ENCODE assay signal across 32 cellular contexts in genomic region chr19:28063702-28064101, GRCh38.
"Had no signal": no experiment of that assay in that cellular context is flagged by ENCODE, and none has a peak within 500 bp of the region (broad histone marks: within the 10 kb centered on the region; RNA-seq: fewer than 3 reads in every experiment).

No MANE protein-coding gene starts in this region.

- H3K27ac ChIP-seq: ascending aorta, brain microvascular endothelial cell, coronary artery, dorsolateral prefrontal cortex, esophagus muscularis mucosa, foreskin keratinocyte, gastrocnemius medialis, heart left ventricle had no signal

- H3K27me3 Mint-ChIP-seq: activated CD4-positive, alpha-beta memory T cell treated with anti-CD3 and anti-CD28 coated beads for 36 hours; activated CD4-positive, alpha-beta T cell treated with anti-CD3 and anti-CD28 coated beads for 36 hours; activated CD4-positive, alpha-beta T cell treated with anti-CD3 and anti-CD28 coated beads, Interleukin-2, amount 10 ng/mL, durations not matched to agents 24 days and 14 days; activated CD8-positive, alpha-beta memory T cell treated with anti-CD3 and anti-CD28 coated beads, Interleukin-2, amount 10 ng/mL, durations not matched to agents 7 days and 5 days; activated naive CD4-positive, alpha-beta T cell treated with anti-CD3 and anti-CD28 coated beads, Interleukin-2, amount 10 ng/mL, durations not matched to agents 7 days and 5 days; activated naive CD8-positive, alpha-beta T cell treated with anti-CD3 and anti-CD28 coated beads, Interleukin-2, amount 10 ng/mL, durations not matched to agents 7 days and 5 days; central memory CD8-positive, alpha-beta T cell; dendritic cell treated with granulocyte-macrophage colony-stimulating factor and Interleukin-4, amounts not matched to agents 40 ng/mL and 50 ng/mL, for 4 days had no signal

- H3K36me3 Mint-ChIP-seq: activated CD4-positive, alpha-beta memory T cell treated with anti-CD3 and anti-CD28 coated beads for 36 hours; activated CD8-positive, alpha-beta memory T cell treated with anti-CD3 and anti-CD28 coated beads, Interleukin-2, amount 10 ng/mL, durations not matched to agents 7 days and 5 days; activated naive CD4-positive, alpha-beta T cell treated with anti-CD3 and anti-CD28 coated beads, Interleukin-2, amount 10 ng/mL, durations not matched to agents 7 days and 5 days; activated naive CD4-positive, alpha-beta T cell treated with anti-CD3 and anti-CD28 coated beads, Interleukin-2, amount 50 U/mL, for 72 hours; activated naive CD8-positive, alpha-beta T cell treated with anti-CD3 and anti-CD28 coated beads, Interleukin-2, amount 10 ng/mL, durations not matched to agents 7 days and 5 days had no signal

- H3K9me3 Mint-ChIP-seq: activated CD4-positive, alpha-beta memory T cell treated with anti-CD3 and anti-CD28 coated beads for 36 hours; activated CD4-positive, alpha-beta T cell treated with anti-CD3 and anti-CD28 coated beads, Interleukin-2, amount 10 ng/mL, durations not matched to agents 24 days and 14 days; activated naive CD4-positive, alpha-beta T cell treated with anti-CD3 and anti-CD28 coated beads, Interleukin-2, amount 50 U/mL, for 72 hours; central memory CD8-positive, alpha-beta T cell; endodermal cell had no signal

- H3K9me3 ChIP-seq: ascending aorta, gastrocnemius medialis had no signal

- H3K4me3 ChIP-seq: ascending aorta, coronary artery, dorsolateral prefrontal cortex, esophagus muscularis mucosa, gastrocnemius medialis, heart left ventricle had no signal

- H3K27ac Mint-ChIP-seq: activated CD4-positive, alpha-beta memory T cell treated with anti-CD3 and anti-CD28 coated beads for 36 hours; activated CD4-positive, alpha-beta T cell treated with anti-CD3 and anti-CD28 coated beads for 36 hours; activated CD4-positive, alpha-beta T cell treated with anti-CD3 and anti-CD28 coated beads, Interleukin-2, amount 10 ng/mL, durations not matched to agents 24 days and 14 days; activated CD8-positive, alpha-beta memory T cell treated with anti-CD3 and anti-CD28 coated beads, Interleukin-2, amount 10 ng/mL, durations not matched to agents 7 days and 5 days; activated CD8-positive, alpha-beta T cell treated with anti-CD3 and anti-CD28 coated beads, Interleukin-2, amount 10 ng/mL, durations not matched to agents 7 days and 5 days; activated naive CD4-positive, alpha-beta T cell treated with anti-CD3 and anti-CD28 coated beads, Interleukin-2, amount 10 ng/mL, durations not matched to agents 7 days and 5 days; activated naive CD4-positive, alpha-beta T cell treated with anti-CD3 and anti-CD28 coated beads, Interleukin-2, amount 50 U/mL, for 72 hours; activated naive CD8-positive, alpha-beta T cell treated with anti-CD3 and anti-CD28 coated beads, Interleukin-2, amount 10 ng/mL, durations not matched to agents 7 days and 5 days; activated T-helper 1 cell treated with anti-CD3 and anti-CD28 coated beads, Interleukin-12 subunit alpha, Interleukin-12 subunit beta, Interleukin-2, Interleukin-4 antibody, amounts not matched to agents 30 ng/mL and 10 ng/mL and 1 ng/mL, durations not matched to agents 14 hours and 24 hours and 36 hours; activated T-helper 2 cell treated with anti-CD3 and anti-CD28 coated beads, Interferon-gamma antibody, Interleukin-2, Interleukin-4, amounts not matched to agents 10 μg/mL and 5 μg/mL and 100 μg/mL, durations not matched to agents 14 hours and 24 hours and 36 hours; dendritic cell treated with granulocyte-macrophage colony-stimulating factor and Interleukin-4, amounts not matched to agents 40 ng/mL and 50 ng/mL, for 4 days had no signal

- H3K36me3 ChIP-seq: ascending aorta, brain microvascular endothelial cell, esophagus muscularis mucosa, gastrocnemius medialis, heart left ventricle had no signal

- H3K4me1 Mint-ChIP-seq: activated CD4-positive, alpha-beta T cell treated with anti-CD3 and anti-CD28 coated beads for 36 hours; activated CD4-positive, alpha-beta T cell treated with anti-CD3 and anti-CD28 coated beads, Interleukin-2, amount 10 ng/mL, durations not matched to agents 24 days and 14 days; activated CD8-positive, alpha-beta memory T cell treated with anti-CD3 and anti-CD28 coated beads, Interleukin-2, amount 10 ng/mL, durations not matched to agents 7 days and 5 days; activated naive CD4-positive, alpha-beta T cell treated with anti-CD3 and anti-CD28 coated beads, Interleukin-2, amount 10 ng/mL, durations not matched to agents 7 days and 5 days; activated naive CD8-positive, alpha-beta T cell treated with anti-CD3 and anti-CD28 coated beads, Interleukin-2, amount 10 ng/mL, durations not matched to agents 7 days and 5 days; central memory CD8-positive, alpha-beta T cell had no signal

- H3K4me3 Mint-ChIP-seq: activated CD4-positive, alpha-beta memory T cell treated with anti-CD3 and anti-CD28 coated beads for 36 hours; activated CD4-positive, alpha-beta T cell treated with anti-CD3 and anti-CD28 coated beads for 36 hours; activated CD4-positive, alpha-beta T cell treated with anti-CD3 and anti-CD28 coated beads, Interleukin-2, amount 10 ng/mL, durations not matched to agents 24 days and 14 days; activated CD8-positive, alpha-beta memory T cell treated with anti-CD3 and anti-CD28 coated beads, Interleukin-2, amount 10 ng/mL, durations not matched to agents 7 days and 5 days; activated CD8-positive, alpha-beta T cell treated with anti-CD3 and anti-CD28 coated beads, Interleukin-2, amount 10 ng/mL, durations not matched to agents 7 days and 5 days; activated naive CD4-positive, alpha-beta T cell treated with anti-CD3 and anti-CD28 coated beads, Interleukin-2, amount 10 ng/mL, durations not matched to agents 7 days and 5 days; activated naive CD8-positive, alpha-beta T cell treated with anti-CD3 and anti-CD28 coated beads, Interleukin-2, amount 10 ng/mL, durations not matched to agents 7 days and 5 days; activated T-helper 1 cell treated with anti-CD3 and anti-CD28 coated beads, Interleukin-12 subunit alpha, Interleukin-12 subunit beta, Interleukin-2, Interleukin-4 antibody, amounts not matched to agents 30 ng/mL and 10 ng/mL and 1 ng/mL, durations not matched to agents 14 hours and 24 hours and 36 hours; central memory CD8-positive, alpha-beta T cell; dendritic cell treated with granulocyte-macrophage colony-stimulating factor and Interleukin-4, amounts not matched to agents 40 ng/mL and 50 ng/mL, for 4 days; endodermal cell had no signal

- ATAC-seq: activated CD4-positive, alpha-beta T cell treated with anti-CD3 and anti-CD28 coated beads for 36 hours; activated CD8-positive, alpha-beta memory T cell treated with anti-CD3 and anti-CD28 coated beads, Interleukin-2, amount 10 ng/mL, durations not matched to agents 7 days and 5 days; activated CD8-positive, alpha-beta T cell treated with anti-CD3 and anti-CD28 coated beads, Interleukin-2, amount 10 ng/mL, durations not matched to agents 7 days and 5 days; activated naive CD4-positive, alpha-beta T cell treated with anti-CD3 and anti-CD28 coated beads, Interleukin-2, amount 50 U/mL, for 72 hours; foreskin keratinocyte; gastrocnemius medialis; heart left ventricle had no signal

- DNase-seq: activated CD4-positive, alpha-beta memory T cell treated with anti-CD3 and anti-CD28 coated beads for 36 hours; activated CD4-positive, alpha-beta T cell treated with anti-CD3 and anti-CD28 coated beads for 36 hours; activated CD4-positive, alpha-beta T cell treated with anti-CD3 and anti-CD28 coated beads, Interleukin-2, amount 10 ng/mL, durations not matched to agents 24 days and 14 days; activated CD4-positive, CD25-positive, alpha-beta regulatory T cell; activated CD4-positive, CD25-positive, alpha-beta regulatory T cell treated with anti-CD3 and anti-CD28 coated beads, Interleukin-2, amount 50 U/mL, for 72 hours; activated CD8-positive, alpha-beta memory T cell treated with anti-CD3 and anti-CD28 coated beads, Interleukin-2, amount 10 ng/mL, durations not matched to agents 7 days and 5 days; activated CD8-positive, alpha-beta memory T cell treated with anti-CD3 and anti-CD28 coated beads, Interleukin-2, amount 50 U/mL, for 4 hours; activated CD8-positive, alpha-beta T cell treated with anti-CD3 and anti-CD28 coated beads, Interleukin-2, amount 10 ng/mL, durations not matched to agents 7 days and 5 days; activated effector memory CD4-positive, alpha-beta T cell treated with anti-CD3 and anti-CD28 coated beads, Interleukin-2, amount 50 U/mL, for 16 hours; activated naive CD4-positive, alpha-beta T cell; activated naive CD4-positive, alpha-beta T cell treated with anti-CD3 and anti-CD28 coated beads, Interleukin-2, amount 10 ng/mL, durations not matched to agents 7 days and 5 days; activated naive CD8-positive, alpha-beta T cell treated with anti-CD3 and anti-CD28 coated beads, Interleukin-2, amount 10 ng/mL, durations not matched to agents 7 days and 5 days; activated T-cell treated with anti-CD3 and anti-CD28 coated beads, Interleukin-2, amount 50 U/mL, for 1 hour; activated T-cell treated with anti-CD3 and anti-CD28 coated beads, Interleukin-2, amount 50 U/mL, for 48 hours; brain microvascular endothelial cell; dorsolateral prefrontal cortex; effector memory CD4-positive, alpha-beta T cell; endodermal cell; erythroblast; foreskin keratinocyte; gastrocnemius medialis; glutamatergic neuron; heart left ventricle; T-helper 2 cell had no signal

- H3K27me3 ChIP-seq: ascending aorta, brain microvascular endothelial cell, dorsolateral prefrontal cortex, esophagus muscularis mucosa, foreskin keratinocyte, gastrocnemius medialis, heart left ventricle had no signal

- H3K4me1 ChIP-seq: ascending aorta, esophagus muscularis mucosa, foreskin keratinocyte, gastrocnemius medialis, heart left ventricle had no signal
